ENCODE assay signal across 1 cellular context in genomic region chr16:10944249-10945064, GRCh38.
TF ChIP-seq lines count a peak whose summit lies in the region.

Gene CLEC16A, plus strand, starts transcription at chr16:10944564. Its CDS starts 154 bp downstream, at chr16:10944718.

TF ChIP-seq in K562, 482 proteins besides CTCF, POLR2A, EP300 and RAD21 (continued from another document and continues in another):
- TF ChIP-seq TOE1 (IDR thresholded peaks at IDR 0.05; ENCODE audit: borderline replicate concordance): 0 out of 2 replicates have a peak, but pooled peaks have one; percentile 43
- TF ChIP-seq TOE1 (CRISPR knock-in tag; IDR thresholded peaks at IDR 0.05; ENCODE audit: borderline replicate concordance, low read depth): no peak
- TF ChIP-seq ZNF212 (CRISPR knock-in tag; IDR thresholded peaks at IDR 0.05): no peak
- TF ChIP-seq SLC30A9 (CRISPR knock-in tag; IDR thresholded peaks at IDR 0.05): no peak
- TF ChIP-seq KDM4B (IDR thresholded peaks at IDR 0.05; ENCODE audit: borderline replicate concordance in 2 of 2, low read depth in 1 of 2): peak in 1 of 2 experiments; percentile 76; a peak in 1 of 4 replicates
- TF ChIP-seq MXI1 (IDR thresholded peaks at IDR 0.05; ENCODE audit: low read depth, low read length): 0 out of 2 replicates have a peak, but pooled peaks have one; percentile 4
- TF ChIP-seq ID3 (CRISPR knock-in tag; IDR thresholded peaks at IDR 0.05): no peak
- peak; percentile 69; the same call in 1 of the 2 replicates for TF ChIP-seq ID3 (tag; IDR thresholded peaks at IDR 0.05)
- peak; percentile 66; the same call in 1 of the 2 replicates for TF ChIP-seq ZNF583 (CRISPR knock-in tag; IDR thresholded peaks at IDR 0.05)
- TF ChIP-seq NRF1 (conservative IDR thresholded peaks at IDR 0.05 in 1 of 2, IDR thresholded peaks at IDR 0.05 in 1 of 2): peak; percentile 75 to 79
- no peak for TF ChIP-seq DDX20 (tag; IDR thresholded peaks at IDR 0.05; ENCODE audit: low read depth)
- peak; percentile 75 for TF ChIP-seq FIP1L1 (IDR thresholded peaks at IDR 0.05; ENCODE audit: low read depth, low read length, poor library complexity, severe bottlenecking)
- peak; percentile 84 for TF ChIP-seq ELF1 (tag; IDR thresholded peaks at IDR 0.05)
- no peak for TF ChIP-seq PRPF4 (IDR thresholded peaks at IDR 0.05; ENCODE audit: insufficient read depth, low read depth, low read length, poor library complexity, severe bottlenecking)
- peak; percentile 79 for TF ChIP-seq RNF2 (IDR thresholded peaks at IDR 0.05)
- TF ChIP-seq POU5F1 (IDR thresholded peaks at IDR 0.05; ENCODE audit: borderline replicate concordance, low read depth, low read length, partially characterized antibody): peak; percentile 91
- 0 out of 2 replicates have a peak, but pooled peaks have one; percentile 29 for TF ChIP-seq BHLHE40 (IDR thresholded peaks at IDR 0.05; ENCODE audit: low read length)
- TF ChIP-seq STAT5B (CRISPR knock-in tag; IDR thresholded peaks at IDR 0.05): no peak
- no peak for TF ChIP-seq STAT5A (IDR thresholded peaks at IDR 0.05; ENCODE audit: borderline replicate concordance, low read length)
- no peak for TF ChIP-seq ZFP91 (CRISPR knock-in tag; IDR thresholded peaks at IDR 0.05)
- peak; percentile 46; the same call in 1 of the 2 replicates for TF ChIP-seq ZNF592 (IDR thresholded peaks at IDR 0.05)
- TF ChIP-seq TFE3 (CRISPR knock-in tag; IDR thresholded peaks at IDR 0.05): no peak
- TF ChIP-seq ZNF707 (CRISPR knock-in tag; conservative IDR thresholded peaks at IDR 0.05): no peak
- TF ChIP-seq CHD2 (IDR thresholded peaks at IDR 0.05; ENCODE audit: low read depth, low read length): 0 out of 2 replicates have a peak, but pooled peaks have one; percentile 27
- peak in 1 of 2 experiments; percentile 86; a peak in 2 of 4 replicates for TF ChIP-seq HDAC1 (IDR thresholded peaks at IDR 0.05)
- TF ChIP-seq ZBTB12 (CRISPR knock-in tag; IDR thresholded peaks at IDR 0.05): peak; percentile 39; the same call in 1 of the 2 replicates
- TF ChIP-seq MBD2 (IDR thresholded peaks at IDR 0.05; ENCODE audit: borderline replicate concordance, low read depth): peak; percentile 93
- no peak for TF ChIP-seq ZNF384 (IDR thresholded peaks at IDR 0.05; ENCODE audit: low read depth, low read length)
- no peak for TF ChIP-seq IRF1 (CRISPR knock-in tag; IDR thresholded peaks at IDR 0.05; ENCODE audit: borderline replicate concordance)
- peak; percentile 95 for TF ChIP-seq ZNF395 (CRISPR knock-in tag; IDR thresholded peaks at IDR 0.05)
- no peak for TF ChIP-seq TEAD4 (IDR thresholded peaks at IDR 0.05; ENCODE audit: low read length)
- TF ChIP-seq TEAD4 (CRISPR knock-in tag; IDR thresholded peaks at IDR 0.05; ENCODE audit: borderline replicate concordance): no peak
- TF ChIP-seq FOXJ3 (CRISPR knock-in tag; IDR thresholded peaks at IDR 0.05): no peak
- TF ChIP-seq PML (IDR thresholded peaks at IDR 0.05; ENCODE audit: low read length): no peak
- peak; percentile 71 for TF ChIP-seq MAX (CRISPR knock-in tag; IDR thresholded peaks at IDR 0.05)
- TF ChIP-seq ZHX1 (conservative IDR thresholded peaks at IDR 0.05; ENCODE audit: low read length): no peak
- TF ChIP-seq NUFIP1 (IDR thresholded peaks at IDR 0.05; ENCODE audit: partially characterized antibody): no peak
- TF ChIP-seq SRSF9 (IDR thresholded peaks at IDR 0.05; ENCODE audit: borderline replicate concordance, low read depth, low read length): no peak
- peak; percentile 73 to 80; a peak in 3 of 4 replicates for TF ChIP-seq TEAD1 (CRISPR knock-in tag; IDR thresholded peaks at IDR 0.05)
- peak; percentile 88 to 91 for TF ChIP-seq MAZ (CRISPR knock-in tag; conservative IDR thresholded peaks at IDR 0.05 in 1 of 2, IDR thresholded peaks at IDR 0.05 in 1 of 2)
- TF ChIP-seq ZNF780A (CRISPR knock-in tag; IDR thresholded peaks at IDR 0.05): no peak
- peak; percentile 68; the same call in 1 of the 2 replicates for TF ChIP-seq DMBX1 (CRISPR knock-in tag; IDR thresholded peaks at IDR 0.05; ENCODE audit: borderline replicate concordance)
- peak; percentile 17; the same call in 1 of the 2 replicates for TF ChIP-seq SMARCA4 (IDR thresholded peaks at IDR 0.05)
- TF ChIP-seq ZFP30 (CRISPR knock-in tag; IDR thresholded peaks at IDR 0.05; ENCODE audit: borderline replicate concordance): no peak
- TF ChIP-seq ZNF639 (CRISPR knock-in tag; conservative IDR thresholded peaks at IDR 0.05 in 1 of 2, IDR thresholded peaks at IDR 0.05 in 1 of 2): peak in 1 of 2 experiments; percentile 86; a peak in 2 of 4 replicates
- no peak for TF ChIP-seq ERF (CRISPR knock-in tag; IDR thresholded peaks at IDR 0.05)
- TF ChIP-seq ETS2 (tag; IDR thresholded peaks at IDR 0.05; ENCODE audit: borderline replicate concordance, poor library complexity, severe bottlenecking): no peak
